Comparison of ENCODE assay signal across 9 cellular contexts in genomic region chr22:50250249-50250554, GRCh38. TPM values are rescaled to one million over a fixed set of nuclear protein-coding genes. Genes with fewer than 3 reads are reported as not detected.
A peak's percentile ranks its signal among the peaks of the same experiment; 100 is the strongest.
DNase-seq lines count a peak whose midpoint lies in the region; ATAC-seq, FAIRE-seq and TF ChIP-seq lines count a peak whose summit lies in the region.
"Had no signal": no experiment of that assay in that cellular context is flagged by ENCODE, and none has a peak within 500 bp of the region (broad histone marks: within the 10 kb centered on the region; RNA-seq: fewer than 3 reads in every experiment).

No MANE protein-coding gene starts in this region.

- TF ChIP-seq RAD21 in A549 (conservative IDR thresholded peaks at IDR 0.05 in 1 of 2, IDR thresholded peaks at IDR 0.05 in 1 of 2) = no peak

- in situ Hi-C loops in brain microvascular endothelial cell (cut with HindIII; ENCODE audit: low pct_ligation_motif_present, low sequenced_read_pairs) = no loop called here

- peak overlapping the region; percentile 77 for H3K4me2 ChIP-seq in A549

- H3K27ac ChIP-seq in A549 = peak overlapping the region in 1 of 2 experiments; percentile 93; a peak in 4 of 6 replicates
- no peak overlapping the region for H3K27ac ChIP-seq in brain microvascular endothelial cell

- 94% methylated on average over 11 of the region's 11 CpGs for WGBS in A549 (ENCODE audit: missing lambda C conversion rate)

- no peak for TF ChIP-seq EP300 in A549 (IDR thresholded peaks at IDR 0.05)

- H3K9me3 ChIP-seq in A549 (no peaks in the 10 kb centered on the region), mucosa of stomach (ENCODE audit: control insufficient read depth, low read length) (no peaks in the 10 kb centered on the region)

- DNase-seq in A549 (ENCODE audit: low read depth in 1 of 2, low spot score in 1 of 2) (no peak), HFF-Myc (ENCODE audit: extremely low read depth, low read depth) (no peak), brain microvascular endothelial cell (no peak), mesenteric fat pad (ENCODE audit: low spot score) (no peak)
- DNase-seq: retina had no signal

- no peaks in the 10 kb centered on the region for H3K27me3 ChIP-seq in brain microvascular endothelial cell (replicated peaks)
- no peaks in the 10 kb centered on the region for H3K27me3 ChIP-seq in mucosa of stomach (ENCODE audit: control insufficient read depth, insufficient read depth, low read length)

- TF ChIP-seq POLR2A in A549 (IDR thresholded peaks at IDR 0.05; ENCODE audit: low read length) = no peak

- H3K4me1 ChIP-seq in A549 = peaks cover 19% of the 10 kb centered on the region; the same call in 2 of the 3 replicates
- H3K4me1 ChIP-seq in mucosa of stomach (ENCODE audit: control insufficient read depth, insufficient read depth, low read length) = peaks cover 49% of the 10 kb centered on the region

- no peak for ATAC-seq in A549
- no peak for ATAC-seq in HG03378 (IDR thresholded peaks at IDR 0.05; ENCODE audit: unreplicated experiment)
- ATAC-seq in HG02571 (IDR thresholded peaks at IDR 0.05; ENCODE audit: unreplicated experiment) = no peak
- no peak for ATAC-seq in HG02623 (IDR thresholded peaks at IDR 0.05; ENCODE audit: unreplicated experiment)

- TF ChIP-seq CTCF in A549 (IDR thresholded peaks at IDR 0.05) = no peak
- no peak for TF ChIP-seq CTCF in HFF-Myc (IDR thresholded peaks at IDR 0.05; ENCODE audit: low read depth, low read length, missing control alignments)
- no peak for TF ChIP-seq CTCF in brain microvascular endothelial cell (IDR thresholded peaks at IDR 0.05; ENCODE audit: low read depth, low read length, missing control alignments)

- H3K36me3 ChIP-seq in brain microvascular endothelial cell (replicated peaks) = peaks cover 12% of the 10 kb centered on the region
- H3K36me3 ChIP-seq in mucosa of stomach (ENCODE audit: control insufficient read depth, insufficient read depth, low read length) = peaks cover 9% of the 10 kb centered on the region

- no peak for FAIRE-seq in A549 (lab: Jason Lieb, UNC)

- POLR2A ChIA-PET in A549 (lab: Yijun Ruan, JAX) = interaction anchor here (0.5 to 1.5 kb wide), 2 partner anchors 9 to 51 kb away, joined by 4 read pairs; no protein-coding TSS in a partner anchor

- peak overlapping the region; percentile 56 for H3K9ac ChIP-seq in mucosa of stomach (ENCODE audit: low read length)

- H3K4me3 ChIP-seq in A549 = peak overlapping the region; percentile 53; the same call in 2 of the 3 replicates
- peak overlapping the region; percentile 74 for H3K4me3 ChIP-seq in HFF-Myc (replicated peaks; ENCODE audit: low read depth, low read length)
- peak overlapping the region; percentile 74 for H3K4me3 ChIP-seq in brain microvascular endothelial cell (ENCODE audit: low read depth, low read length)
- peak overlapping the region; percentile 36 for H3K4me3 ChIP-seq in mucosa of stomach (ENCODE audit: low read length)

- CTCF ChIA-PET in A549 (lab: Yijun Ruan, JAX) = interaction anchor here (1.0 to 5.6 kb wide), 6 partner anchors 9 to 91 kb away, joined by 3 to 74 read pairs (median 16); partner anchors contain the start of gene DENND6B

TF ChIP-seq in A549, 52 proteins besides CTCF, POLR2A, EP300 and RAD21:
- TF ChIP-seq MAZ (IDR thresholded peaks at IDR 0.05; ENCODE audit: borderline replicate concordance, low read depth, low read length) = no peak
- no peak for TF ChIP-seq MAFK (IDR thresholded peaks at IDR 0.05; ENCODE audit: partially characterized antibody)
- TF ChIP-seq HOXB5 (CRISPR knock-in tag; IDR thresholded peaks at IDR 0.05) = no peak
- no peak for TF ChIP-seq BHLHE40 (IDR thresholded peaks at IDR 0.05; ENCODE audit: low read depth, low read length)
- TF ChIP-seq, protein P1, sequence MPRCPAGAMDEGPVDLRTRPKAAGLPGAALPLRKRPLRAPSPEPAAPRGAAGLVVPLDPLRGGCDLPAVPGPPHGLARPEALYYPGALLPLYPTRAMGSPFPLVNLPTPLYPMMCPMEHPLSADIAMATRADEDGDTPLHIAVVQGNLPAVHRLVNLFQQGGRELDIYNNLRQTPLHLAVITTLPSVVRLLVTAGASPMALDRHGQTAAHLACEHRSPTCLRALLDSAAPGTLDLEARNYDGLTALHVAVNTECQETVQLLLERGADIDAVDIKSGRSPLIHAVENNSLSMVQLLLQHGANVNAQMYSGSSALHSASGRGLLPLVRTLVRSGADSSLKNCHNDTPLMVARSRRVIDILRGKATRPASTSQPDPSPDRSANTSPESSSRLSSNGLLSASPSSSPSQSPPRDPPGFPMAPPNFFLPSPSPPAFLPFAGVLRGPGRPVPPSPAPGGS (IDR thresholded peaks at IDR 0.05) = no peak
- TF ChIP-seq MYC (IDR thresholded peaks at IDR 0.05; ENCODE audit: borderline replicate concordance, low read length) = no peak
- no peak for TF ChIP-seq RCOR1 (IDR thresholded peaks at IDR 0.05; ENCODE audit: low read depth, low read length)
- no peak for TF ChIP-seq EHF (CRISPR knock-in tag; IDR thresholded peaks at IDR 0.05)
- TF ChIP-seq FOSL2 (IDR thresholded peaks at IDR 0.05) = no peak
- no peak for TF ChIP-seq FOSL2 (CRISPR knock-in tag; IDR thresholded peaks at IDR 0.05)
- no peak for TF ChIP-seq FOSB (CRISPR knock-in tag; IDR thresholded peaks at IDR 0.05)
- TF ChIP-seq NFE2L2 (conservative IDR thresholded peaks at IDR 0.05; ENCODE audit: low read length) = no peak
- TF ChIP-seq KDM5A (IDR thresholded peaks at IDR 0.05) = no peak
- TF ChIP-seq HOXB13 (CRISPR knock-in tag; IDR thresholded peaks at IDR 0.05; ENCODE audit: low read depth) = no peak
- TF ChIP-seq NPAS2 (CRISPR knock-in tag; IDR thresholded peaks at IDR 0.05; ENCODE audit: borderline replicate concordance) = no peak
- TF ChIP-seq CHD2 (IDR thresholded peaks at IDR 0.05; ENCODE audit: low read length, partially characterized antibody) = no peak
- TF ChIP-seq, protein P2, sequence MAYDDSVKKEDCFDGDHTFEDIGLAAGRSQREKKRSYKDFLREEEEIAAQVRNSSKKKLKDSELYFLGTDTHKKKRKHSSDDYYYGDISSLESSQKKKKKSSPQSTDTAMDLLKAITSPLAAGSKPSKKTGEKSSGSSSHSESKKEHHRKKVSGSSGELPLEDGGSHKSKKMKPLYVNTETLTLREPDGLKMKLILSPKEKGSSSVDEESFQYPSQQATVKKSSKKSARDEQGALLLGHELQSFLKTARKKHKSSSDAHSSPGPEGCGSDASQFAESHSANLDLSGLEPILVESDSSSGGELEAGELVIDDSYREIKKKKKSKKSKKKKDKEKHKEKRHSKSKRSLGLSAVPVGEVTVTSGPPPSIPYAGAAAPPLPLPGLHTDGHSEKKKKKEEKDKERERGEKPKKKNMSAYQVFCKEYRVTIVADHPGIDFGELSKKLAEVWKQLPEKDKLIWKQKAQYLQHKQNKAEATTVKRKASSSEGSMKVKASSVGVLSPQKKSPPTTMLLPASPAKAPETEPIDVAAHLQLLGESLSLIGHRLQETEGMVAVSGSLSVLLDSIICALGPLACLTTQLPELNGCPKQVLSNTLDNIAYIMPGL (CRISPR knock-in tag; IDR thresholded peaks at IDR 0.05; ENCODE audit: borderline replicate concordance) = no peak
- no peak for TF ChIP-seq HEYL (CRISPR knock-in tag; IDR thresholded peaks at IDR 0.05)
- no peak for TF ChIP-seq TFCP2L1 (CRISPR knock-in tag; IDR thresholded peaks at IDR 0.05)
- TF ChIP-seq E2F6 (IDR thresholded peaks at IDR 0.05; ENCODE audit: borderline replicate concordance, low read depth) = no peak
- no peak for TF ChIP-seq HDAC2 (IDR thresholded peaks at IDR 0.05)

RNA-seq across cellular contexts. Expression of gene HDAC10, which starts 0.9 kb away (rescaled TPM):
- polyA plus RNA-seq in A549 (2011; rRNA removed) = 2.4 and 2.5 TPM in 2 replicates
- 5.3 and 8.2 TPM in 2 replicates for polyA plus RNA-seq in A549 (2012; cell fraction: cytosol; rRNA removed)
- 67.3 and 101 TPM in 2 replicates for polyA plus RNA-seq in A549 (2012; cell fraction: nucleus; rRNA removed)
- polyA plus RNA-seq in A549 (2017; fragmentation: RNase III; extraction: RNeasy Plus Mini Kit Qiagen cat#74134 plus additional on column Dnase treatment) = 10.1 to 14.0 TPM (median 12.0 TPM) in 3 replicates
- 1.8 and 3.1 TPM in 2 replicates for polyA minus RNA-seq in A549 (2011; rRNA and poly(A)+ RNA removed)
- total RNA-seq in mesenteric fat pad = 24.4 TPM

RNA-seq across cellular contexts. Expression of gene TUBGCP6, which starts 5.4 kb away (rescaled TPM):
- polyA plus RNA-seq in A549 (2011; rRNA removed) (6.5 and 7.2 TPM in 2 replicates), A549 (2017; fragmentation: RNase III; extraction: RNeasy Plus Mini Kit Qiagen cat#74134 plus additional on column Dnase treatment) (13.3 to 14.3 TPM (median 14.2 TPM) in 3 replicates)
- polyA plus RNA-seq in A549 (2012; cell fraction: cytosol; rRNA removed) = 10.5 and 15.5 TPM in 2 replicates
- 122 and 169 TPM in 2 replicates for polyA plus RNA-seq in A549 (2012; cell fraction: nucleus; rRNA removed)
- 5.7 and 8.2 TPM in 2 replicates for polyA minus RNA-seq in A549 (2011; rRNA and poly(A)+ RNA removed)
- 27.6 TPM for total RNA-seq in mesenteric fat pad

RNA-seq across cellular contexts. Expression of gene MAPK12, which starts 11.3 kb away (rescaled TPM):
- polyA plus RNA-seq in A549 (2011; rRNA removed) (12.5 and 13.5 TPM in 2 replicates), A549 (2017; fragmentation: RNase III; extraction: RNeasy Plus Mini Kit Qiagen cat#74134 plus additional on column Dnase treatment) (24.1 to 26.0 TPM (median 25.8 TPM) in 3 replicates)
- polyA plus RNA-seq in A549 (2012; cell fraction: cytosol; rRNA removed) = 29.7 and 32.2 TPM in 2 replicates
- polyA plus RNA-seq in A549 (2012; cell fraction: nucleus; rRNA removed) = 124 and 133 TPM in 2 replicates
- 13.0 and 15.1 TPM in 2 replicates for polyA minus RNA-seq in A549 (2011; rRNA and poly(A)+ RNA removed)
- total RNA-seq in mesenteric fat pad = 20.0 TPM

RNA-seq across cellular contexts. Expression of gene MAPK11, which starts 20.0 kb away (rescaled TPM):
- polyA plus RNA-seq in A549 (2011; rRNA removed) (1.6 and 3.0 TPM in 2 replicates), A549 (2017; fragmentation: RNase III; extraction: RNeasy Plus Mini Kit Qiagen cat#74134 plus additional on column Dnase treatment) (5.5 to 7.4 TPM (median 5.7 TPM) in 3 replicates)
- 4.9 and 6.3 TPM in 2 replicates for polyA plus RNA-seq in A549 (2012; cell fraction: cytosol; rRNA removed)
- 23.4 and 25.4 TPM in 2 replicates for polyA plus RNA-seq in A549 (2012; cell fraction: nucleus; rRNA removed)
- 2.8 and 4.9 TPM in 2 replicates for polyA minus RNA-seq in A549 (2011; rRNA and poly(A)+ RNA removed)
- 24.2 TPM for total RNA-seq in mesenteric fat pad

RNA-seq across cellular contexts. Expression of gene SELENOO, which starts 49.4 kb away (rescaled TPM):
- polyA plus RNA-seq in A549 (2011; rRNA removed) (7.8 and 8.1 TPM in 2 replicates), A549 (2017; fragmentation: RNase III; extraction: RNeasy Plus Mini Kit Qiagen cat#74134 plus additional on column Dnase treatment) (11.3 to 14.7 TPM (median 13.7 TPM) in 3 replicates)
- 25.8 and 31.2 TPM in 2 replicates for polyA plus RNA-seq in A549 (2012; cell fraction: cytosol; rRNA removed)
- 128 and 152 TPM in 2 replicates for polyA plus RNA-seq in A549 (2012; cell fraction: nucleus; rRNA removed)
- 4.0 and 7.8 TPM in 2 replicates for polyA minus RNA-seq in A549 (2011; rRNA and poly(A)+ RNA removed)
- total RNA-seq in mesenteric fat pad = 23.8 TPM
